In genomic region chr9:72958485-72959266, GRCh38 we compare ENCODE assay signal across 22 cellular contexts. TPM values are rescaled to one million over a fixed set of nuclear protein-coding genes. Genes with fewer than 3 reads are reported as not detected.
"Had no signal": no experiment of that assay in that cellular context is flagged by ENCODE, and none has a peak within 500 bp of the region (broad histone marks: within the 10 kb centered on the region; RNA-seq: fewer than 3 reads in every experiment).

No MANE protein-coding gene starts in this region.

- H3K36me3 ChIP-seq: cardiac muscle cell, pancreas, right atrium auricular region, stomach, suprapubic skin, uterus had no signal

- DNase-seq: activated CD4-positive, alpha-beta T cell treated with anti-CD3 and anti-CD28 coated beads, Interleukin-2, amount 10 ng/mL, durations not matched to agents 7 days and 5 days; activated CD4-positive, CD25-positive, alpha-beta regulatory T cell treated with anti-CD3 and anti-CD28 coated beads, Interleukin-2, amount 50 U/mL, for 72 hours; activated CD8-positive, alpha-beta memory T cell treated with anti-CD3 and anti-CD28 coated beads, Interleukin-2, amount 10 ng/mL, durations not matched to agents 7 days and 5 days; activated CD8-positive, alpha-beta T cell treated with anti-CD3 and anti-CD28 coated beads for 36 hours; activated effector memory CD4-positive, alpha-beta T cell treated with anti-CD3 and anti-CD28 coated beads, Interleukin-2, amount 50 U/mL, for 16 hours; activated naive CD4-positive, alpha-beta T cell treated with anti-CD3 and anti-CD28 coated beads, Interleukin-2, amount 50 U/mL, for 16 hours; activated naive CD8-positive, alpha-beta T cell treated with anti-CD3 and anti-CD28 coated beads, Interleukin-2, amount 50 U/mL, for 24 hours; activated T-cell treated with anti-CD3 and anti-CD28 coated beads for 4 hours; effector memory CD4-positive, alpha-beta T cell; foreskin keratinocyte; stimulated activated CD4-positive, alpha-beta T cell treated with anti-CD3 and anti-CD28 coated beads, Interleukin-1b, Interleukin-23, amount 100 ng/mL, for 48 hours; stomach; T-helper 17 cell; uterus had no signal

- H3K27ac ChIP-seq: cardiac muscle cell, foreskin keratinocyte, pancreas, psoas muscle, right atrium auricular region, stomach, suprapubic skin, tibial nerve, uterus, VCaP had no signal

- FAIRE-seq: pancreas had no signal

- H3K4me3 ChIP-seq: cardiac muscle cell, pancreas, psoas muscle, right atrium auricular region, stomach, suprapubic skin, tibial nerve, uterus had no signal

- H3K27me3 ChIP-seq: cardiac muscle cell, foreskin keratinocyte, pancreas, right atrium auricular region, stomach, suprapubic skin, tibial nerve, uterus had no signal

- H3K4me1 ChIP-seq: psoas muscle, right atrium auricular region, uterus had no signal

- ATAC-seq: activated CD8-positive, alpha-beta memory T cell treated with anti-CD3 and anti-CD28 coated beads, Interleukin-2, amount 10 ng/mL, durations not matched to agents 7 days and 5 days; activated CD8-positive, alpha-beta T cell treated with anti-CD3 and anti-CD28 coated beads for 36 hours; activated naive CD8-positive, alpha-beta T cell treated with anti-CD3 and anti-CD28 coated beads, Interleukin-2, amount 50 U/mL, for 24 hours; foreskin keratinocyte; pancreas; psoas muscle; stimulated activated memory B cell treated with anti-CD40 and anti-IgM and Interleukin-4, amounts not matched to agents 10 μg/mL and 1 μg/mL and 100 μg/mL, for 72 hours; T-helper 17 cell had no signal

- H3K9me3 ChIP-seq: pancreas, psoas muscle, suprapubic skin, uterus had no signal

RNA-seq across cellular contexts. Expression of gene ALDH1A1, which starts 5.8 kb away (rescaled TPM):
- total RNA-seq: activated CD4-positive, alpha-beta T cell treated with anti-CD3 and anti-CD28 coated beads, Interleukin-2, amount 10 ng/mL, durations not matched to agents 7 days and 5 days; activated CD8-positive, alpha-beta memory T cell treated with anti-CD3 and anti-CD28 coated beads, Interleukin-2, amount 10 ng/mL, durations not matched to agents 7 days and 5 days; activated CD8-positive, alpha-beta T cell treated with anti-CD3 and anti-CD28 coated beads for 36 hours had no signal
